9 cellular contexts compared by ENCODE assay signal in genomic region chr6:87483929-87484328, GRCh38.
DNase-seq lines count a peak whose midpoint lies in the region; ATAC-seq and TF ChIP-seq lines count a peak whose summit lies in the region.
"Had no signal": no experiment of that assay in that cellular context is flagged by ENCODE, and none has a peak within 500 bp of the region (broad histone marks: within the 10 kb centered on the region; RNA-seq: fewer than 3 reads in every experiment).

No MANE protein-coding gene starts in this region.

- no peak overlapping the region for H3K4me3 ChIP-seq in WERI-Rb-1 (ENCODE audit: low read depth, low read length)
- H3K4me3 ChIP-seq: stomach had no signal

- DNase-seq in COLO668 (lab: John Stamatoyannopoulos, UW; ENCODE audit: unreplicated experiment): peak; percentile 6
- peak; percentile 47 for DNase-seq in HK-2 (ENCODE audit: unreplicated experiment)
- DNase-seq in WERI-Rb-1: peak; percentile 38
- peak; percentile 85 for DNase-seq in iris pigment epithelial cell (ENCODE audit: low read depth)
- no peak for DNase-seq in NOMO-1 (lab: John Stamatoyannopoulos, UW; ENCODE audit: unreplicated experiment in 2 of 2)
- no peak for DNase-seq in activated CD8-positive, alpha-beta memory T cell treated with anti-CD3 and anti-CD28 coated beads for 24 hours
- DNase-seq: stomach had no signal

- ATAC-seq in GM19467 (IDR thresholded peaks at IDR 0.05; ENCODE audit: unreplicated experiment) (no peak), GM21447 (IDR thresholded peaks at IDR 0.05; ENCODE audit: unreplicated experiment) (no peak)

- H3K27me3 ChIP-seq in WERI-Rb-1 (ENCODE audit: insufficient read depth, low read depth, severe bottlenecking): no peaks in the 10 kb centered on the region
- H3K27me3 ChIP-seq: stomach had no signal

- no peak overlapping the region for H3K27ac ChIP-seq in WERI-Rb-1
- H3K27ac ChIP-seq: stomach had no signal

- peak; percentile 19; the same call in 1 of the 2 replicates for TF ChIP-seq CTCF in WERI-Rb-1 (IDR thresholded peaks at IDR 0.05; ENCODE audit: low read depth, low read length)

- no peaks in the 10 kb centered on the region for H3K9me3 ChIP-seq in WERI-Rb-1 (ENCODE audit: severe bottlenecking)

- H3K36me3 ChIP-seq in WERI-Rb-1: no peaks in the 10 kb centered on the region

Comparison
In these comparisons a context has a peak if more than half of its experiments do, and no peak if none do; other contexts are left out.
1. DNase-seq: peak in COLO668 (single experiment), HK-2 (single experiment), WERI-Rb-1 (single experiment) and iris pigment epithelial cell (single experiment); none in NOMO-1 (0 of 2) and activated CD8-positive, alpha-beta memory T cell treated with anti-CD3 and anti-CD28 coated beads for 24 hours (single experiment).